In the genomic region with DNA sequence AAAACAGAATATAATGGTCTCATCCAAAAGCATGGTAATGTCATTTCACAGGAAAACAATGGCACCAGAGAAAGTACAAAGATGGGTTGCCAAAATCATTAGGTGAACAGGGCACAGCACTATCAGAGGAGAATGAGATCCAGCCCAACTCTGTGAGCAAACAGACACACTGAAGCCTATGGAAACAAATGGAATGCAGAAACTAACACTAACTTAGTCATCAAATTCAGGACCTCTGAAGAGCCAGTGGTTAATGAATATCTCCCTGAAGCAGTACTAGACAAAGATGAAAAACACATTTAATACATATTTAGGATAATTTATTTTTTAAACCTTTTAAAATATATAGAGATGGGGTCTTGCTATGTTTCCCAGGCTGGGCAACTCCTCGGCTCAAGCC, we compare ENCODE assay signal across 26 cellular contexts. TPM values are rescaled to one million over a fixed set of nuclear protein-coding genes. Genes with fewer than 3 reads are reported as not detected.
DNase-seq lines count a peak whose midpoint lies in the region; FAIRE-seq and TF ChIP-seq lines count a peak whose summit lies in the region.
"Had no signal": no experiment of that assay in that cellular context is flagged by ENCODE, and none has a peak within 500 bp of the region (broad histone marks: within the 10 kb centered on the region; RNA-seq: fewer than 3 reads in every experiment).

No MANE protein-coding gene starts in this region.

- no peaks in the 10 kb centered on the region for H3K9me2 ChIP-seq in GM23248 (ENCODE audit: insufficient read depth)

- H4K20me1 ChIP-seq in GM23248 (ENCODE audit: insufficient read depth) = no peaks in the 10 kb centered on the region
- no peaks in the 10 kb centered on the region for H4K20me1 ChIP-seq in keratinocyte (ENCODE audit: control insufficient read depth, extremely low read depth, insufficient read depth, low read length)
- H4K20me1 ChIP-seq: BLaER1 treated with 17β-estradiol and CSF1 and Interleukin-3, amounts not matched to agents 10 nM and 100 nM had no signal

- in situ Hi-C loops in GM23248 (cut with MboI) = no loop called here

- no peaks in the 10 kb centered on the region for H3K9me3 ChIP-seq in GM23248 (ENCODE audit: low read depth)
- H3K9me3 ChIP-seq in keratinocyte (ENCODE audit: control insufficient read depth, low read depth, low read length) = no peaks in the 10 kb centered on the region
- H3K9me3 ChIP-seq in Peyer's patch = no peaks in the 10 kb centered on the region
- H3K9me3 ChIP-seq: BLaER1 treated with 17β-estradiol and CSF1 and Interleukin-3, amounts not matched to agents 10 nM and 100 nM had no signal

- H3K9ac ChIP-seq in GM23248 (peak overlapping the region; percentile 26; the same call in 1 of the 2 replicates), keratinocyte (ENCODE audit: control insufficient read depth, extremely low read depth, insufficient read depth, low read length) (no peak overlapping the region)
- H3K9ac ChIP-seq: BLaER1 treated with 17β-estradiol and CSF1 and Interleukin-3, amounts not matched to agents 10 nM and 100 nM had no signal

- H3K4me1 ChIP-seq in GM23248 (ENCODE audit: insufficient read depth) (peaks cover 27% of the 10 kb centered on the region), keratinocyte (ENCODE audit: control insufficient read depth, extremely low read depth, insufficient read depth, low read length) (peaks cover 19% of the 10 kb centered on the region), Peyer's patch (no peaks in the 10 kb centered on the region)

- no peaks in the 10 kb centered on the region for H3K9me1 ChIP-seq in keratinocyte (ENCODE audit: control insufficient read depth, extremely low read depth, insufficient read depth, low read length)

- H2AFZ ChIP-seq in GM23248 (0 out of 2 replicates have a peak overlapping the region, but pooled peaks have one; percentile 14), keratinocyte (ENCODE audit: control insufficient read depth, low read length) (no peak overlapping the region)

- H3K4me3 ChIP-seq in GM23248 (0 out of 2 replicates have a peak overlapping the region, but pooled peaks have one; percentile 6), keratinocyte (ENCODE audit: control insufficient read depth in 2 of 3, extremely low read depth in 1 of 3, insufficient read depth in 2 of 3, low read depth in 1 of 3, low read length in 3 of 3) (no peak overlapping the region), Peyer's patch (no peak overlapping the region)
- H3K4me3 ChIP-seq: BLaER1 treated with 17β-estradiol and CSF1 and Interleukin-3, amounts not matched to agents 10 nM and 100 nM; GM12878; SK-N-MC had no signal

- WGBS in GM23248 (ENCODE audit: low coverage in 1 of 2, low lambda C conversion rate in 2 of 2, missing lambda C conversion rate in 2 of 2), 2 experiments = 81 to 94% methylated on average over 1 of the region's 1 CpG

- FAIRE-seq in keratinocyte (lab: Jason Lieb, UNC) = peak; percentile 20
- FAIRE-seq: A204.1, D721Med, GM12878 had no signal

- dilution Hi-C loops in keratinocyte (cut with MboI; ENCODE audit: extremely low pct_ligation_motif_present, low sequenced_read_pairs) = no loop called here

- H3K36me3 ChIP-seq in GM23248 (ENCODE audit: low read depth) (no peaks in the 10 kb centered on the region), keratinocyte (ENCODE audit: control insufficient read depth in 2 of 2, extremely low read depth in 1 of 2, insufficient read depth in 2 of 2, low read length in 2 of 2) (no peaks in the 10 kb centered on the region), Peyer's patch (no peaks in the 10 kb centered on the region)
- H3K36me3 ChIP-seq: BLaER1 treated with 17β-estradiol and CSF1 and Interleukin-3, amounts not matched to agents 10 nM and 100 nM had no signal

- no peaks in the 10 kb centered on the region for H3K27me3 ChIP-seq in GM23248 (replicated peaks; ENCODE audit: insufficient read depth)
- H3K27me3 ChIP-seq in keratinocyte (ENCODE audit: control insufficient read depth, extremely low read depth, insufficient read depth, low read length) = peaks cover 3% of the 10 kb centered on the region
- H3K27me3 ChIP-seq in Peyer's patch = no peaks in the 10 kb centered on the region
- H3K27me3 ChIP-seq: BLaER1 treated with 17β-estradiol and CSF1 and Interleukin-3, amounts not matched to agents 10 nM and 100 nM had no signal

- H3K4me2 ChIP-seq in GM23248 (ENCODE audit: unreplicated experiment) (peak overlapping the region; percentile 53), keratinocyte (ENCODE audit: control insufficient read depth, extremely low read depth, insufficient read depth, low read depth, low read length) (no peak overlapping the region)
- H3K4me2 ChIP-seq: BLaER1 treated with 17β-estradiol and CSF1 and Interleukin-3, amounts not matched to agents 10 nM and 100 nM had no signal

- H3F3A ChIP-seq in GM23248 (ENCODE audit: insufficient read depth) = peaks cover 22% of the 10 kb centered on the region

- H3K27ac ChIP-seq in GM23248 (peak overlapping the region; percentile 82), caudate nucleus (ENCODE audit: low read depth, low read length) (peak overlapping the region; percentile 63), keratinocyte (ENCODE audit: control insufficient read depth, insufficient read depth, low read length) (no peak overlapping the region), substantia nigra (ENCODE audit: low read depth, low read length, poor library complexity, severe bottlenecking) (peak overlapping the region; percentile 27), Peyer's patch (no peak overlapping the region)
- H3K27ac ChIP-seq: BLaER1 treated with 17β-estradiol and CSF1 and Interleukin-3, amounts not matched to agents 10 nM and 100 nM; HL-60; RWPE1; SK-N-MC had no signal

- no peaks in the 10 kb centered on the region for H3K79me2 ChIP-seq in GM23248 (ENCODE audit: insufficient read depth)
- H3K79me2 ChIP-seq in keratinocyte (ENCODE audit: control insufficient read depth, insufficient read depth, low read length) = no peaks in the 10 kb centered on the region

- TF ChIP-seq CTCF in keratinocyte (optimal IDR thresholded peaks at IDR 0.05 in 1 of 3, IDR thresholded peaks at IDR 0.05 in 1 of 3, conservative IDR thresholded peaks at IDR 0.05 in 1 of 3; ENCODE audit: extremely low read depth in 1 of 3, insufficient read depth in 2 of 3, low read length in 3 of 3) (no peak), Peyer's patch (IDR thresholded peaks at IDR 0.05) (no peak)

- TF ChIP-seq POLR2A in Peyer's patch (IDR thresholded peaks at IDR 0.05) = no peak

- DNase-seq in GM23248 (peak; percentile 64), caudate nucleus (lab: John Stamatoyannopoulos, UW) (no peak), keratinocyte (ENCODE audit: low read depth, low spot score) (no peak), substantia nigra (lab: John Stamatoyannopoulos, UW) (no peak), DMS114 treated with DMSO at 0.1 percent for 48 hours (lab: John Stamatoyannopoulos, UW; ENCODE audit: unreplicated experiment) (no peak), NCI-H345 treated with DMSO at 0.1 percent for 48 hours (lab: John Stamatoyannopoulos, UW; ENCODE audit: unreplicated experiment) (no peak), Peyer's patch (no peak)
- DNase-seq: AML-193; CD4-positive, alpha-beta T cell; DMS53; EL; GDM1; Karpas-422; MV-4-11; NCI-H1105; NCI-H1436 treated with DMSO at 0.1 percent for 48 hours; NCI-H2029; NCI-H526 treated with DMSO at 0.1 percent for 48 hours; SIG-M5 had no signal

RNA-seq across cellular contexts. Expression of a gene that starts 14.6 kb away (rescaled TPM):
- 1,721 and 1,890 TPM in 2 replicates for total RNA-seq in GM23248 (2014; rRNA removed; shearing (Covaris generic))
- polyA plus RNA-seq in GM23248 (2016; fragmentation: Nextera tagmentation; extraction: Ambion mirVana) (553 and 581 TPM in 2 replicates), keratinocyte (3,935 to 4,320 TPM (median 3,980 TPM) in 3 replicates)
- polyA plus RNA-seq in keratinocyte (2011; ENCODE audit: low read depth) = 638 TPM
- 4,775 and 5,060 TPM in 2 replicates for polyA plus RNA-seq in keratinocyte (2011; cell fraction: cytosol; rRNA removed)
- 926 and 1,172 TPM in 2 replicates for polyA plus RNA-seq in keratinocyte (2011; cell fraction: nucleus; rRNA removed)
- polyA plus RNA-seq in keratinocyte (2012; ENCODE audit: low replicate concordance) = 3,748 and 5,826 TPM in 2 replicates
- 227 to 1,259 TPM (median 991 TPM) in 3 replicates for polyA minus RNA-seq in keratinocyte
- polyA minus RNA-seq in keratinocyte (2011; cell fraction: cytosol; rRNA and poly(A)+ RNA removed) = 2,547 TPM
- 199 and 233 TPM in 2 replicates for polyA minus RNA-seq in keratinocyte (2011; cell fraction: nucleus; rRNA and poly(A)+ RNA removed)
- 1,000 to 10,000 TPM in 1 of 4 donors, 100 to 1,000 TPM in 3; 237 to 1,533 (median 677) TPM for total RNA-seq in Peyer's patch

Comparison
In these comparisons a context has a peak if more than half of its experiments do, and no peak if none do; other contexts are left out.
1. H3K27ac ChIP-seq: peak in GM23248 (single experiment), caudate nucleus (single experiment) and substantia nigra (single experiment); none in keratinocyte (single experiment) and Peyer's patch (0 of 4).